In genomic region chr14:66939409-66939808, GRCh38 we compare ENCODE assay signal across 2 cellular contexts.
TF ChIP-seq lines count a peak whose summit lies in the region.

No MANE protein-coding gene starts in this region.

TF ChIP-seq in GM23338, 12 proteins besides CTCF, POLR2A, EP300 and RAD21 (continued from another document):
- TF ChIP-seq ETS1 (IDR thresholded peaks at IDR 0.05) (no peak), CREB1 (CRISPR knock-in tag; IDR thresholded peaks at IDR 0.05; ENCODE audit: low read depth) (no peak), JUNB (IDR thresholded peaks at IDR 0.05; ENCODE audit: unreplicated experiment) (no peak), ZNF331 (CRISPR knock-in tag; IDR thresholded peaks at IDR 0.05; ENCODE audit: low read depth) (no peak), POLR2AphosphoS5 (IDR thresholded peaks at IDR 0.05; ENCODE audit: low read depth) (no peak), NANOG (IDR thresholded peaks at IDR 0.05; ENCODE audit: borderline replicate concordance) (no peak), STAT1 (IDR thresholded peaks at IDR 0.05; ENCODE audit: unreplicated experiment) (no peak), EZH2 (IDR thresholded peaks at IDR 0.05; ENCODE audit: low read depth, unreplicated experiment) (no peak), ZNF462 (CRISPR knock-in tag; IDR thresholded peaks at IDR 0.05) (no peak)

TF ChIP-seq in WTC11, 78 proteins besides CTCF, POLR2A, EP300 and RAD21 (continued from another document):
- no peak for TF ChIP-seq AFF4 (CRISPR knock-in tag; IDR thresholded peaks at IDR 0.05; ENCODE audit: borderline replicate concordance)
- TF ChIP-seq, protein P1, sequence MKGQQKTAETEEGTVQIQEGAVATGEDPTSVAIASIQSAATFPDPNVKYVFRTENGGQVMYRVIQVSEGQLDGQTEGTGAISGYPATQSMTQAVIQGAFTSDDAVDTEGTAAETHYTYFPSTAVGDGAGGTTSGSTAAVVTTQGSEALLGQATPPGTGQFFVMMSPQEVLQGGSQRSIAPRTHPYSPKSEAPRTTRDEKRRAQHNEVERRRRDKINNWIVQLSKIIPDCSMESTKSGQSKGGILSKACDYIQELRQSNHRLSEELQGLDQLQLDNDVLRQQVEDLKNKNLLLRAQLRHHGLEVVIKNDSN (CRISPR knock-in tag; IDR thresholded peaks at IDR 0.05): no peak
- no peak for TF ChIP-seq GTF2I (CRISPR knock-in tag; conservative IDR thresholded peaks at IDR 0.05)
- TF ChIP-seq, protein P2, sequence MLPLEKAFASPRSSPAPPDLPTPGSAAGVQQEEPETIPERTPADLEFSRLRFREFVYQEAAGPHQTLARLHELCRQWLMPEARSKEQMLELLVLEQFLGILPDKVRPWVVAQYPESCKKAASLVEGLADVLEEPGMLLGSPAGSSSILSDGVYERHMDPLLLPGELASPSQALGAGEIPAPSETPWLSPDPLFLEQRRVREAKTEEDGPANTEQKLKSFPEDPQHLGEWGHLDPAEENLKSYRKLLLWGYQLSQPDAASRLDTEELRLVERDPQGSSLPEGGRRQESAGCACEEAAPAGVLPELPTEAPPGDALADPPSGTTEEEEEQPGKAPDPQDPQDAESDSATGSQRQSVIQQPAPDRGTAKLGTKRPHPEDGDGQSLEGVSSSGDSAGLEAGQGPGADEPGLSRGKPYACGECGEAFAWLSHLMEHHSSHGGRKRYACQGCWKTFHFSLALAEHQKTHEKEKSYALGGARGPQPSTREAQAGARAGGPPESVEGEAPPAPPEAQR (CRISPR knock-in tag; IDR thresholded peaks at IDR 0.05): no peak
- TF ChIP-seq HMGA2 (CRISPR knock-in tag; IDR thresholded peaks at IDR 0.05): no peak
- no peak for TF ChIP-seq ZNF532 (CRISPR knock-in tag; IDR thresholded peaks at IDR 0.05; ENCODE audit: borderline replicate concordance)
- TF ChIP-seq GRHL2 (CRISPR knock-in tag; IDR thresholded peaks at IDR 0.05; ENCODE audit: insufficient replicate concordance, severe bottlenecking): no peak
- TF ChIP-seq, protein P3, sequence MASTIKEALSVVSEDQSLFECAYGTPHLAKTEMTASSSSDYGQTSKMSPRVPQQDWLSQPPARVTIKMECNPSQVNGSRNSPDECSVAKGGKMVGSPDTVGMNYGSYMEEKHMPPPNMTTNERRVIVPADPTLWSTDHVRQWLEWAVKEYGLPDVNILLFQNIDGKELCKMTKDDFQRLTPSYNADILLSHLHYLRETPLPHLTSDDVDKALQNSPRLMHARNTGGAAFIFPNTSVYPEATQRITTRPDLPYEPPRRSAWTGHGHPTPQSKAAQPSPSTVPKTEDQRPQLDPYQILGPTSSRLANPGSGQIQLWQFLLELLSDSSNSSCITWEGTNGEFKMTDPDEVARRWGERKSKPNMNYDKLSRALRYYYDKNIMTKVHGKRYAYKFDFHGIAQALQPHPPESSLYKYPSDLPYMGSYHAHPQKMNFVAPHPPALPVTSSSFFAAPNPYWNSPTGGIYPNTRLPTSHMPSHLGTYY (CRISPR knock-in tag; IDR thresholded peaks at IDR 0.05): no peak
- no peak for TF ChIP-seq ATF1 (CRISPR knock-in tag; IDR thresholded peaks at IDR 0.05)
- no peak for TF ChIP-seq JAZF1 (CRISPR knock-in tag; IDR thresholded peaks at IDR 0.05)
- TF ChIP-seq ZNF512 (CRISPR knock-in tag; IDR thresholded peaks at IDR 0.05; ENCODE audit: borderline replicate concordance): no peak
- no peak for TF ChIP-seq PRRX2 (CRISPR knock-in tag; IDR thresholded peaks at IDR 0.05)
- TF ChIP-seq NR1H2 (CRISPR knock-in tag; IDR thresholded peaks at IDR 0.05): no peak
- TF ChIP-seq ZNF416 (CRISPR knock-in tag; IDR thresholded peaks at IDR 0.05): no peak
- TF ChIP-seq, protein P4, sequence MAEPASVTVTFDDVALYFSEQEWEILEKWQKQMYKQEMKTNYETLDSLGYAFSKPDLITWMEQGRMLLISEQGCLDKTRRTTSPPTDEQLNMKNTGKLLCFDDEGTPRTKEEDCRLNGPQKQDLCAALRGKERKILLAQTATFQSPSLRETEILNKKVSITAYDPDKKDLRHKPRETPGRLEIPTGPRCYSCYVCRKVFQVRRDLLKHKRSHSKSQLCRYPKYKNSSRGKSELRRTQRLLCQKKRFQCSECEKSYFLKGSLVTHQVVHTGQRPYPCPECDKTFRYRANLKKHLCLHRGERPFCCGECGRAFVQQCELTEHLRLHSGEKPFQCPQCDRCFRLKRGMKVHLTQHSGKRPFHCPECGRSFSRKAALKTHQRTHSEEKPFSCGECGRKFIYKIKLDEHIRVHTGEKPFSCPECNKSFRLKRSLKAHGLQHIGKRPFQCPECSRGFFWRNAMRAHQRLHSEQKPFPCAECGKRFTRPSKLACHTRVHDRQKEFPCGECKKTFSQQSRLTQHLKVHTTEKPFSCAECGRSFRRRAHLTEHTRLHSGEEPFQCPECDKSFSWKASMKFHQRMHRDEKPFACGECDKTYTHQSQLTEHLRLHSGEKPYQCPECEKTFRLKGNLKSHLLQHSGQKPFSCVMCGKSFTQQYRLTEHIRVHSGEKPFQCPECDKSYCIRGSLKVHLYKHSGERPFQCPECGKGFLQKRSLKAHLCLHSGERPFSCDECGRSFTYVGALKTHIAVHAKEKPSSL (CRISPR knock-in tag; conservative IDR thresholded peaks at IDR 0.05): no peak
- no peak for TF ChIP-seq MXD4 (CRISPR knock-in tag; IDR thresholded peaks at IDR 0.05; ENCODE audit: borderline replicate concordance)
TF ChIP-seq in WTC11: peak in this region for 0.
